ENCODE assay signal across 8 cellular contexts in genomic region chr2:142025394-142025793, GRCh38.
"Had no signal": no experiment of that assay in that cellular context is flagged by ENCODE, and none has a peak within 500 bp of the region (broad histone marks: within the 10 kb centered on the region; RNA-seq: fewer than 3 reads in every experiment).

No MANE protein-coding gene starts in this region.

- FAIRE-seq: HTR-8/SVneo, K562 had no signal

- DNase-seq: GM23248, H7, HFFc6, KG1 had no signal

- H3K9me3 ChIP-seq: HAP-1 had no signal

- H3K4me3 ChIP-seq: GM23248, HAP-1, K562 had no signal

- H3K9ac ChIP-seq: GM23248 had no signal

- H3K36me3 ChIP-seq: HAP-1 had no signal

- H2AFZ ChIP-seq: GM23248 had no signal

- H3K27ac ChIP-seq: GM23248 had no signal

- ATAC-seq: HCT116, K562 had no signal
